Comparison of ENCODE assay signal across 2 cellular contexts in genomic region chr17:57903961-57904360, GRCh38.
TF ChIP-seq lines count a peak whose summit lies in the region.

No MANE protein-coding gene starts in this region.

TF ChIP-seq in Ishikawa, 13 proteins besides CTCF, POLR2A, EP300 and RAD21:
- no peak for TF ChIP-seq CREB1 (IDR thresholded peaks at IDR 0.05; ENCODE audit: low read depth)
- TF ChIP-seq ZBTB7A (IDR thresholded peaks at IDR 0.05; ENCODE audit: low read depth), result peak; percentile 29; the same call in 1 of the 2 replicates

TF ChIP-seq in GM12878, 131 proteins besides CTCF, POLR2A, EP300 and RAD21:
- TF ChIP-seq SMAD5 (IDR thresholded peaks at IDR 0.05; ENCODE audit: low read depth) (no peak), NR2C1 (IDR thresholded peaks at IDR 0.05) (no peak), IKZF2 (IDR thresholded peaks at IDR 0.05) (no peak), ZNF384 (IDR thresholded peaks at IDR 0.05; ENCODE audit: borderline replicate concordance, low read depth, low read length) (no peak), BCL3 (IDR thresholded peaks at IDR 0.05; ENCODE audit: borderline replicate concordance, insufficient read depth, low read depth, low read length, poor library complexity, severe bottlenecking) (no peak), SIN3A (IDR thresholded peaks at IDR 0.05; ENCODE audit: low read depth, low read length) (no peak)
